Comparison of ENCODE assay signal across 1 cellular context in the genomic region with DNA sequence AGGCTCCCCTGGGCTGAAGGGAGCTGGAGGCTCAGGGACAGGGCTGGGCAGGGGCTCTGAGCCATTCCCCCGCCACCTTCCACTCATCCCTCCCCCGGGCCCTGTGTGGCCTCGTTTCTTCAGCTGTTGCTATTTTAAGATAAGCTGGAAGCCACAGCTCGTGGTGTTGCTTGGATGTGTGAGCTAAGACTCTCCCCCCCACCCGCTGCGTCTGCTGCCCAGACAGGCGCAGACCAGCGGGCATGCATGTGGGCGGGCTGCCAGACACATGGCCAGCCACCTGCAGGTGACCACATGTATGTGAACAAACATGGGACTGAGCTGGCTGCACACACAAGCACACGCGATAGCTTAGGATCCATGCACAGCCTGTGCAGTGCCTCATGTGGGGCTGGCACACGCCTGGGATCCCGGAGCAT.
TF ChIP-seq lines count a peak whose summit lies in the region.

No MANE protein-coding gene starts in this region.

TF ChIP-seq in SK-N-SH, 30 proteins besides CTCF, POLR2A, EP300 and RAD21 (continued from another document):
- no peak for TF ChIP-seq TAF1 (IDR thresholded peaks at IDR 0.05; ENCODE audit: borderline replicate concordance, low read depth, low read length)
- TF ChIP-seq RCOR1 (IDR thresholded peaks at IDR 0.05; ENCODE audit: low read length): no peak
- TF ChIP-seq YY1 (IDR thresholded peaks at IDR 0.05; ENCODE audit: low read depth): no peak
- no peak for TF ChIP-seq SIN3A (IDR thresholded peaks at IDR 0.05; ENCODE audit: borderline replicate concordance, low read depth, low read length)
- TF ChIP-seq RFX5 (IDR thresholded peaks at IDR 0.05; ENCODE audit: low read length): no peak
- no peak for TF ChIP-seq RXRA (IDR thresholded peaks at IDR 0.05; ENCODE audit: borderline replicate concordance, low read depth)
TF ChIP-seq in SK-N-SH: peak in this region for 0.
